Comparison of ENCODE assay signal across 8 cellular contexts in the genomic region with DNA sequence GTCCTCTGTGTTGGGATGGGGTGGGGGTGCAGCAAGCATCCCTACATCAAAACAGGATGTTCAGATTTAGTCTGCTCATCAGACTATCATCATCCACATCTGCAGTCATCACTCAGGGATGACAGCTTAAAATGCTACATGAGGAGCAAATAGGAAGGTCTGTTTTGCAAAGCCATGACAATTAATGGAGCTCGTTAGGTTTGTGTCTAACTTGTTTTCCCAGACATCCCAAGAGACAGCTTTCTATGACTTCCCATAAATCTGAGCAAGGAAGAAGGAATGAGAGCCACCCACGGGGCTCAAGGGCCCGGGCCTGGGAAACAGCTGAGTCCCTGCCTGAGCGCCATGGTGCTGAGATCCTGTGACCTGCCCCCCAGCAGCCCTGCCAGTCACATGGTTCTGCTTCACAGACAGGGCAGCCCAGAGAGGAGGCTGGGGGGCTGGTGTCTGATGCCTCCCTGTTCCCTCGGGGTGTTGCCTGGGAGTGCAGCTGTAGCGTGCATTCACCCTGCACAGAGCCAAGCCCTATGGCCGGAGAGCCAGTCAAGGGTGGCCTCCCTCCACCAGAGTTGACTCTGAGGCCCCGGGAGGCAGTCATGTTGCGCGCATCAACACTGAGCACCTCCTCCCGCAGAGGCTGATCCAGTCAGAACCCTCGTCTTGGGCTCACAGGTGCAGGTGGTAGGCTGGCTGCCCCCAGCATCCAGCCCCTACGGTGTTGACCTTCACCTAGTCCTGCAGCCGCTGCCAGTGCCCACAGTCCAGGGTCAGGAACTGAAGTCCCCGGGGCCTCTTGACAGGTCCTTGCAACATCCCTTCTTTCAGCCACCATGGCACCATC.
A peak's percentile ranks its signal among the peaks of the same experiment; 100 is the strongest.
DNase-seq lines count a peak whose midpoint lies in the region; ATAC-seq and TF ChIP-seq lines count a peak whose summit lies in the region.
"Had no signal": no experiment of that assay in that cellular context is flagged by ENCODE, and none has a peak within 500 bp of the region (broad histone marks: within the 10 kb centered on the region; RNA-seq: fewer than 3 reads in every experiment).

No MANE protein-coding gene starts in this region.

- POLR2A ChIA-PET in HEK293 (lab: Yijun Ruan, JAX), result no interaction called here

- no peaks in the 10 kb centered on the region for H3K27me3 ChIP-seq in effector memory CD4-positive, alpha-beta T cell (replicated peaks; ENCODE audit: control insufficient read depth, insufficient read depth, low read length, poor library complexity, severe bottlenecking)

- peak overlapping the region; percentile 98 for H3K27ac Mint-ChIP-seq in nephron progenitor cell
- H3K27ac Mint-ChIP-seq: natural killer cell had no signal

- no peak overlapping the region for H3K4me3 Mint-ChIP-seq in nephron progenitor cell
- H3K4me3 Mint-ChIP-seq: natural killer cell had no signal

- no peak for TF ChIP-seq CTCF in HEK293 (tag by site-specific recombination; IDR thresholded peaks at IDR 0.05)
- no peak for TF ChIP-seq CTCF in astrocyte of the spinal cord (IDR thresholded peaks at IDR 0.05; ENCODE audit: low read depth, low read length)
- TF ChIP-seq CTCF in nephron progenitor cell (IDR thresholded peaks at IDR 0.05), result no peak

- peak overlapping the region; percentile 68 for H3K27ac ChIP-seq in HEK293 (ENCODE audit: extremely low read depth, low read depth, low read length)
- H3K27ac ChIP-seq in effector memory CD4-positive, alpha-beta T cell (ENCODE audit: insufficient read depth, low read length, poor library complexity, severe bottlenecking), result no peak overlapping the region

- peak; percentile 9 for DNase-seq in astrocyte of the spinal cord (ENCODE audit: low read depth, low spot score)
- DNase-seq in nephron progenitor cell, result no peak
- DNase-seq in effector memory CD4-positive, alpha-beta T cell, result no peak
- no peak for DNase-seq in stimulated activated CD4-positive, alpha-beta T cell treated with anti-CD3 and anti-CD28 coated beads, Interleukin-12 subunit alpha, Interleukin-12 subunit beta, amount 100 ng/mL, for 4 hours
- DNase-seq: natural killer cell; NK-92 treated with Interleukin-12 subunit alpha and Interleukin-12 subunit beta, amount 100 ng/mL, for 24 hours had no signal

- ATAC-seq in GM18498 (IDR thresholded peaks at IDR 0.05; ENCODE audit: unreplicated experiment), result no peak

- peaks cover 30% of the 10 kb centered on the region for H3K4me1 Mint-ChIP-seq in nephron progenitor cell

- no peaks in the 10 kb centered on the region for H3K9me3 ChIP-seq in HEK293 (ENCODE audit: control insufficient read depth, insufficient read depth, low read depth, low read length)
- H3K9me3 ChIP-seq in effector memory CD4-positive, alpha-beta T cell (ENCODE audit: control insufficient read depth, low read length), result no peaks in the 10 kb centered on the region

- in situ Hi-C loops in astrocyte of the spinal cord (cut with HindIII; ENCODE audit: low sequenced_read_pairs), result no loop called here

- H3K36me3 ChIP-seq in HEK293 (ENCODE audit: control insufficient read depth in 2 of 2, insufficient read depth in 1 of 2, low read length in 2 of 2), result peaks cover 25 to 88% of the 10 kb centered on the region in 2 experiments
- peaks cover 67% of the 10 kb centered on the region for H3K36me3 ChIP-seq in effector memory CD4-positive, alpha-beta T cell (ENCODE audit: control insufficient read depth, insufficient read depth, low read length)

- peaks cover 5% of the 10 kb centered on the region for H3K27me3 Mint-ChIP-seq in nephron progenitor cell (ENCODE audit: low read depth, poor library complexity)

- no peaks in the 10 kb centered on the region for H3K9me3 Mint-ChIP-seq in nephron progenitor cell
- H3K9me3 Mint-ChIP-seq: natural killer cell had no signal

- H3K36me3 Mint-ChIP-seq in nephron progenitor cell (ENCODE audit: low read depth), result peaks cover 74% of the 10 kb centered on the region

- CTCF ChIA-PET in HEK293 (lab: Yijun Ruan, JAX), result interaction anchor here (0.6 kb wide), 2 partner anchors 78 to 287 kb away, joined by 3 to 4 read pairs; no protein-coding TSS in a partner anchor

- H3K4me3 ChIP-seq in HEK293 (ENCODE audit: low read depth, low read length), result no peak overlapping the region
- no peak overlapping the region for H3K4me3 ChIP-seq in astrocyte of the spinal cord (ENCODE audit: low read depth, low read length)
- H3K4me3 ChIP-seq in effector memory CD4-positive, alpha-beta T cell (ENCODE audit: insufficient read depth, low read depth, low read length, poor library complexity, severe bottlenecking), result no peak overlapping the region

- H3K4me1 ChIP-seq in HEK293 (ENCODE audit: control insufficient read depth, insufficient read depth, low read length), result no peaks in the 10 kb centered on the region
- no peaks in the 10 kb centered on the region for H3K4me1 ChIP-seq in effector memory CD4-positive, alpha-beta T cell (ENCODE audit: control insufficient read depth, insufficient read depth, low read length, poor library complexity, severe bottlenecking)

TF ChIP-seq in HEK293, 187 proteins besides CTCF, POLR2A, EP300 and RAD21:
- TF ChIP-seq OSR2 (tag by site-specific recombination; IDR thresholded peaks at IDR 0.05) (0 out of 2 replicates have a peak, but pooled peaks have one; percentile 2), ZNF555 (tag by site-specific recombination; conservative IDR thresholded peaks at IDR 0.05) (no peak), GLIS1 (tag by site-specific recombination; IDR thresholded peaks at IDR 0.05) (peak; percentile 38; the same call in 1 of the 2 replicates)
TF ChIP-seq in HEK293: peak in this region for 2.
